8 cellular contexts compared by ENCODE assay signal in the genomic region with DNA sequence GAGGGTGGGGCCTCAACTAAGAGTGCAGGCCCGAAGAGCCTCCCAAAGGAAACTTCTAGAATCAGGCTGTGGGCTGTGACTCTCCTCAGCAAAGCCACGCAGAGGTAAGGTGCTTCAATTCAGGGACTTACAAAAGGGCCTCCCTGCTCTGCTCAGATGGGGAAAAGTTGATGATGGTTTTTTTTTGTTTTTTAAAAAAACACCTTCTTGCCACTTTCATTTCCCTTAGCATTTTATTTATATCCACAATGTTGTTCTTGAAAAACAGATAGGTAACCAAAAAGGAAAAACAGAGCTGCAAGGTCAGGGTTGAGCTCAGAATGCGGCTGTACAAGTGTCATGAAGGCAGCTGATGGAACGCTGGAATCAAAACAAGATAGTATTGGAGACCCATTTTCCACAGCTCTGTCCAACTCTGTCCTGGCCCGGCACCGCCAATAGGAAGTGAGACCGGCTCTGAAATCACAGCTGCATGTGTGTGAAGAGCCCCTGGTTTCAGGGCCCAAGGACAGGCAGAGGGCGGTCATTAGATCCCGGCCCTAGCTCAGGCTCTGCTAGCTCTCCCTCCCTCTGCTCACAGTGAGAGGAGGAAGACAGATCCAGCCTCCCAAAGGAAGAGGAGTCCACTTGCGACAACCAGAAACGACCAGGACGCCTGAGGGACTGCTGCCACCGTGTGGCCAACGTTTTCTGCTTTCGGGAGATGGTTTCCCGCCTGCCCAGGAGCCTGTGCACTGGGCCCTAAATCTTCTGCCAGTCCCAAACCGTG. TPM values are rescaled to one million over a fixed set of nuclear protein-coding genes. Genes with fewer than 3 reads are reported as not detected.
A peak's percentile ranks its signal among the peaks of the same experiment; 100 is the strongest.
DNase-seq lines count a peak whose midpoint lies in the region; ATAC-seq and TF ChIP-seq lines count a peak whose summit lies in the region.

No MANE protein-coding gene starts in this region.

- H3K27me3 Mint-ChIP-seq in IgD-negative memory B cell: no peaks in the 10 kb centered on the region
- no peaks in the 10 kb centered on the region for H3K27me3 Mint-ChIP-seq in activated naive CD8-positive, alpha-beta T cell treated with anti-CD3 and anti-CD28 coated beads for 36 hours

- H3K27ac Mint-ChIP-seq in IgD-negative memory B cell: peak overlapping the region; percentile 95 to 99 (median 99)
- H3K27ac Mint-ChIP-seq in activated naive CD8-positive, alpha-beta T cell treated with anti-CD3 and anti-CD28 coated beads for 36 hours: no peak overlapping the region

- ATAC-seq in thoracic aorta (ENCODE audit: insufficient number of reproducible peaks, low FRiP score, low read depth) (peak; percentile 23), HG03045 (IDR thresholded peaks at IDR 0.05; ENCODE audit: unreplicated experiment) (no peak)

- DNase-seq in DMS 273 treated with DMSO at 0.1 percent for 48 hours (lab: John Stamatoyannopoulos, UW): peak; percentile 3
- DNase-seq in SKM-1 (lab: John Stamatoyannopoulos, UW; ENCODE audit: unreplicated experiment): peak; percentile 40
- peak; percentile 61 for DNase-seq in activated naive CD8-positive, alpha-beta T cell treated with anti-CD3 and anti-CD28 coated beads for 36 hours
- peak; percentile 34 to 84 (median 70) for DNase-seq in head of caudate nucleus
- peak; percentile 88 to 95 (median 91) for DNase-seq in ovary
- DNase-seq in thoracic aorta (ENCODE audit: low spot score): peak; percentile 55

- intact Hi-C loops in head of caudate nucleus (cut with DNase I): loop anchor here (5.0 kb wide), 1 partner anchor 136 kb away; no protein-coding TSS in a partner anchor
- intact Hi-C loops in ovary (cut with DNase I): loop anchor here in 3 of 4 donors (2.0 to 5.0 kb wide), 2 partner anchors 56 to 136 kb away; no protein-coding TSS in a partner anchor

- no peak overlapping the region for H3K4me3 ChIP-seq in ovary
- H3K4me3 ChIP-seq in thoracic aorta: peak overlapping the region; percentile 42

- H3K36me3 ChIP-seq in ovary: no peaks in the 10 kb centered on the region
- peaks cover 11% of the 10 kb centered on the region for H3K36me3 ChIP-seq in thoracic aorta

- peak; percentile 47 for TF ChIP-seq POLR2A in ovary (IDR thresholded peaks at IDR 0.05)

- H3K27ac ChIP-seq in ovary (peak overlapping the region; percentile 84 to 85), thoracic aorta (peak overlapping the region; percentile 89 to 97)

- peaks cover 20% of the 10 kb centered on the region for H3K36me3 Mint-ChIP-seq in IgD-negative memory B cell
- H3K36me3 Mint-ChIP-seq in activated naive CD8-positive, alpha-beta T cell treated with anti-CD3 and anti-CD28 coated beads for 36 hours: peaks cover 21% of the 10 kb centered on the region

- H3K4me3 Mint-ChIP-seq in IgD-negative memory B cell: peak overlapping the region; percentile 65 to 89 (median 83)
- no peak overlapping the region for H3K4me3 Mint-ChIP-seq in activated naive CD8-positive, alpha-beta T cell treated with anti-CD3 and anti-CD28 coated beads for 36 hours

- WGBS in ovary, 3 donors: 6 to 9% (median 9%) methylated on average over 17 of the region's 17 CpGs

- H3K27me3 ChIP-seq in ovary (no peaks in the 10 kb centered on the region), thoracic aorta (replicated peaks; ENCODE audit: insufficient read depth) (no peaks in the 10 kb centered on the region)

- peak; percentile 79 to 94 (median 92) for TF ChIP-seq CTCF in ovary (IDR thresholded peaks at IDR 0.05)
- peak; percentile 83 for TF ChIP-seq CTCF in thoracic aorta (IDR thresholded peaks at IDR 0.05)

- peaks cover 32 to 61% (median 36%) of the 10 kb centered on the region in 3 donors for H3K4me1 Mint-ChIP-seq in IgD-negative memory B cell
- H3K4me1 Mint-ChIP-seq in activated naive CD8-positive, alpha-beta T cell treated with anti-CD3 and anti-CD28 coated beads for 36 hours: peaks cover 34% of the 10 kb centered on the region

- peaks cover 2 to 16% (median 10%) of the 10 kb centered on the region in 3 donors for H3K9me3 Mint-ChIP-seq in IgD-negative memory B cell
- no peaks in the 10 kb centered on the region for H3K9me3 Mint-ChIP-seq in activated naive CD8-positive, alpha-beta T cell treated with anti-CD3 and anti-CD28 coated beads for 36 hours

- no peak for TF ChIP-seq EP300 in ovary (IDR thresholded peaks at IDR 0.05)

- H3K9me3 ChIP-seq in ovary (no peaks in the 10 kb centered on the region), thoracic aorta (no peaks in the 10 kb centered on the region)

- H3K4me1 ChIP-seq in ovary (ENCODE audit: insufficient read depth) (peaks cover 11% of the 10 kb centered on the region), thoracic aorta (ENCODE audit: control insufficient read depth in 1 of 2, low read depth in 2 of 2) (peaks cover 18 to 29% of the 10 kb centered on the region in 2 donors)

RNA-seq across cellular contexts. Expression of a gene that starts 58.3 kb away (rescaled TPM):
- polyA plus RNA-seq in IgD-negative memory B cell (199 TPM), ovary (10 to 100 TPM; 48.3 to 48.7 TPM)
- total RNA-seq in activated naive CD8-positive, alpha-beta T cell treated with anti-CD3 and anti-CD28 coated beads for 36 hours: under 1 TPM; 0.18 to 0.23 TPM
- total RNA-seq in ovary (100 to 1,000 TPM in 3 of 7 donors, 10 to 100 TPM in 4; 69.5 to 399 (median 97.8) TPM), thoracic aorta (100 to 1,000 TPM in 1 of 2 donors, 10 to 100 TPM in 1; 34.9 to 146 TPM)

Comparison
In these comparisons a context has a peak if more than half of its experiments do, and no peak if none do; other contexts are left out.
1. DNase-seq: peak in every context shown above with its lines; median percentile 91 in ovary; 70 in head of caudate nucleus; 61 in activated naive CD8-positive, alpha-beta T cell treated with anti-CD3 and anti-CD28 coated beads for 36 hours; 55 in thoracic aorta; 40 in SKM-1; 3 in DMS 273 treated with DMSO at 0.1 percent for 48 hours.
2. RNA of a gene that starts 58.3 kb away (total RNA-seq): 34.9 to 146 TPM in thoracic aorta and 69.5 to 399 TPM in ovary; 0.18 to 0.23 TPM in activated naive CD8-positive, alpha-beta T cell treated with anti-CD3 and anti-CD28 coated beads for 36 hours; every median in the first group is over 10 times any median in the second.